Comparison of ENCODE assay signal across 1 cellular context in the genomic region with DNA sequence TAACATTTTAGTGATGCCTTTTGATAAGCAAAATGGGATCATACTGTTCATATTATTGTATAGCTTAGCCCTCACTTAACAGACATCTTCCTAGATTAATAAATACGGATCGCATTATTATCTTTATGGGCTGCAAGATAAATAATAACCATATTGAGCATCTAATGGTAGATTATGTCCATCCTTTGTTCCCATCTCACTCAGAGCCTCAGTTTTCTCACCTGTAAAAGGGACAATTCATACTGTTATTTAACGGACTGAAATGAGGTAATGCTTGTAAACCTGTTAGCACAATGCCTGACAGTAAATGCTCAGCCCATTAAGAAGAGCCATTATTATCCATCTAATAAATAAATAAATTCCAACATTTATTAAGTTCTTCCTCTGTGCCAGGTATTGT.
TF ChIP-seq lines count a peak whose summit lies in the region.

No MANE protein-coding gene starts in this region.

TF ChIP-seq in IMR-90, 13 proteins besides CTCF, POLR2A, EP300 and RAD21:
- TF ChIP-seq RCOR1 (IDR thresholded peaks at IDR 0.05; ENCODE audit: insufficient replicate concordance, low read length) (no peak), CHD1 (IDR thresholded peaks at IDR 0.05; ENCODE audit: low read depth, low read length) (no peak), MAZ (IDR thresholded peaks at IDR 0.05; ENCODE audit: borderline replicate concordance, low read depth, low read length) (no peak), NFE2L2 (IDR thresholded peaks at IDR 0.05; ENCODE audit: low read depth, low read length) (no peak), FOS (IDR thresholded peaks at IDR 0.05; ENCODE audit: low read depth, low read length) (no peak), CEBPB (IDR thresholded peaks at IDR 0.05; ENCODE audit: low read depth, low read length) (no peak), SMC3 (IDR thresholded peaks at IDR 0.05; ENCODE audit: low read depth, low read length) (no peak), MAFK (IDR thresholded peaks at IDR 0.05; ENCODE audit: low read depth, low read length) (no peak), MXI1 (IDR thresholded peaks at IDR 0.05; ENCODE audit: borderline replicate concordance, low read depth, low read length) (no peak), RFX5 (IDR thresholded peaks at IDR 0.05; ENCODE audit: low read depth, low read length) (no peak), BHLHE40 (IDR thresholded peaks at IDR 0.05; ENCODE audit: low read depth, low read length) (no peak)
- TF ChIP-seq, protein P1, sequence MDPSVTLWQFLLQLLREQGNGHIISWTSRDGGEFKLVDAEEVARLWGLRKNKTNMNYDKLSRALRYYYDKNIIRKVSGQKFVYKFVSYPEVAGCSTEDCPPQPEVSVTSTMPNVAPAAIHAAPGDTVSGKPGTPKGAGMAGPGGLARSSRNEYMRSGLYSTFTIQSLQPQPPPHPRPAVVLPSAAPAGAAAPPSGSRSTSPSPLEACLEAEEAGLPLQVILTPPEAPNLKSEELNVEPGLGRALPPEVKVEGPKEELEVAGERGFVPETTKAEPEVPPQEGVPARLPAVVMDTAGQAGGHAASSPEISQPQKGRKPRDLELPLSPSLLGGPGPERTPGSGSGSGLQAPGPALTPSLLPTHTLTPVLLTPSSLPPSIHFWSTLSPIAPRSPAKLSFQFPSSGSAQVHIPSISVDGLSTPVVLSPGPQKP (IDR thresholded peaks at IDR 0.05; ENCODE audit: borderline replicate concordance, low read depth, low read length): no peak
- TF ChIP-seq, protein P2, sequence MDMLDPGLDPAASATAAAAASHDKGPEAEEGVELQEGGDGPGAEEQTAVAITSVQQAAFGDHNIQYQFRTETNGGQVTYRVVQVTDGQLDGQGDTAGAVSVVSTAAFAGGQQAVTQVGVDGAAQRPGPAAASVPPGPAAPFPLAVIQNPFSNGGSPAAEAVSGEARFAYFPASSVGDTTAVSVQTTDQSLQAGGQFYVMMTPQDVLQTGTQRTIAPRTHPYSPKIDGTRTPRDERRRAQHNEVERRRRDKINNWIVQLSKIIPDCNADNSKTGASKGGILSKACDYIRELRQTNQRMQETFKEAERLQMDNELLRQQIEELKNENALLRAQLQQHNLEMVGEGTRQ (IDR thresholded peaks at IDR 0.05; ENCODE audit: low read depth, low read length): no peak
